ENCODE assay signal across 15 cellular contexts in genomic region chr1:162660598-162660997, GRCh38. TPM values are rescaled to one million over a fixed set of nuclear protein-coding genes. Genes with fewer than 3 reads are reported as not detected.
DNase-seq lines count a peak whose midpoint lies in the region; TF ChIP-seq lines count a peak whose summit lies in the region.
"Had no signal": no experiment of that assay in that cellular context is flagged by ENCODE, and none has a peak within 500 bp of the region (broad histone marks: within the 10 kb centered on the region; RNA-seq: fewer than 3 reads in every experiment).

No MANE protein-coding gene starts in this region.

- peak; percentile 76 for DNase-seq in EH (ENCODE audit: low read depth)
- peak; percentile 23 for DNase-seq in Jurkat, Clone E6-1 (ENCODE audit: low read depth, low spot score)
- DNase-seq in left kidney (ENCODE audit: low read depth, low spot score), result peak; percentile 80
- DNase-seq in NCI-H2029 treated with DMSO at 0.1 percent for 48 hours (lab: John Stamatoyannopoulos, UW), result no peak
- DNase-seq in DMS79 (lab: John Stamatoyannopoulos, UW), result no peak
- no peak for DNase-seq in NCI-H1694 (lab: John Stamatoyannopoulos, UW)
- no peak for DNase-seq in NOMO-1 treated with dmso at 0.1 percent for 144 hours (lab: John Stamatoyannopoulos, UW; ENCODE audit: unreplicated experiment)
- DNase-seq: CD8-positive, alpha-beta memory T cell; GDM1; KBM-7; MV-4-11; NCI-H187; NCI-H345; SK-N-SH had no signal

- no peak for TF ChIP-seq CTCF in VCaP (conservative IDR thresholded peaks at IDR 0.05)

- no peak overlapping the region for H3K4me3 ChIP-seq in Jurkat, Clone E6-1 (ENCODE audit: low read length)

- peak overlapping the region; percentile 28; the same call in 1 of the 2 replicates for H3K27ac ChIP-seq in VCaP

RNA-seq across cellular contexts. Expression of gene DDR2, which starts 28.3 kb away (rescaled TPM):
- polyA plus RNA-seq in Jurkat, Clone E6-1 (2012; ENCODE audit: insufficient read depth, insufficient read length), result 1.4 TPM

Comparison
In these comparisons a context has a peak if more than half of its experiments do, and no peak if none do; other contexts are left out.
1. DNase-seq: peak in EH (single experiment), Jurkat, Clone E6-1 (single experiment) and left kidney (single experiment); none in NCI-H2029 treated with DMSO at 0.1 percent for 48 hours (single experiment), DMS79 (single experiment), NCI-H1694 (single experiment) and NOMO-1 treated with dmso at 0.1 percent for 144 hours (single experiment).